ENCODE assay signal across 1 cellular context in the genomic region with DNA sequence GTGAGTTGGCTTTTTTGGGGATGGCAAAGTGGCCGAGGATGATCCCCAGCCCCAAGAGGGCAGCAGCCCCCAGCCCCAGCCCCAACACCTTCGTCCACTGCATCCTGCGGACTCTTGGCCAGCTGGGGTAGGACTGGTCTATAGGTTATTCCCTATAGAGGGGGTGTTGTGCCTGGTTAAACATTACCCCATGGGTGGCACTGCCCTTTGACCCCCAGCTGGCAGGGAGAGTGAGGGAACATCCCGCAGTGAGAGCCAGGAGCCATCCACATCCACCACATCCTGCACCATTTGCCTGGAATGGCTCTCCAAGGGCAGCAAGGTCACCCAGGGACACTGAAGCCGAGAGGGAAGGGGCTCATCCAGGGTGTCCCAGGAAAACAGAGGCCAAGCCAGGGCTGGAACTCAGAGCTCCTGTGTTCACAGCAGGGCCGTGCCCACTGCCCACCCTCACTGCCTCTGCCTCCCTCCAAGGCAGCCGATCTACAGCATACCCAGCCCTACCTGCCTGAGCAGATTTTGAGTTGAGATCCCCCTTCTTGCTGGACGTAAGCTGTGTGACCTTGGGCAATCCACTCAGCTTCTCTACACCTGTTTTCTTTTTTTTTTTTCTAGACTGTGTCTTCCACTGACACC.
TF ChIP-seq lines count a peak whose summit lies in the region.

A gene with protein sequence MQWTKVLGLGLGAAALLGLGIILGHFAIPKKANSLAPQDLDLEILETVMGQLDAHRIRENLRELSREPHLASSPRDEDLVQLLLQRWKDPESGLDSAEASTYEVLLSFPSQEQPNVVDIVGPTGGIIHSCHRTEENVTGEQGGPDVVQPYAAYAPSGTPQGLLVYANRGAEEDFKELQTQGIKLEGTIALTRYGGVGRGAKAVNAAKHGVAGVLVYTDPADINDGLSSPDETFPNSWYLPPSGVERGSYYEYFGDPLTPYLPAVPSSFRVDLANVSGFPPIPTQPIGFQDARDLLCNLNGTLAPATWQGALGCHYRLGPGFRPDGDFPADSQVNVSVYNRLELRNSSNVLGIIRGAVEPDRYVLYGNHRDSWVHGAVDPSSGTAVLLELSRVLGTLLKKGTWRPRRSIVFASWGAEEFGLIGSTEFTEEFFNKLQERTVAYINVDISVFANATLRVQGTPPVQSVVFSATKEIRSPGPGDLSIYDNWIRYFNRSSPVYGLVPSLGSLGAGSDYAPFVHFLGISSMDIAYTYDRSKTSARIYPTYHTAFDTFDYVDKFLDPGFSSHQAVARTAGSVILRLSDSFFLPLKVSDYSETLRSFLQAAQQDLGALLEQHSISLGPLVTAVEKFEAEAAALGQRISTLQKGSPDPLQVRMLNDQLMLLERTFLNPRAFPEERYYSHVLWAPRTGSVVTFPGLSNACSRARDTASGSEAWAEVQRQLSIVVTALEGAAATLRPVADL (minus strand): TSS at position 135 of the 636 bp plus-strand sequence. CDS start 32 bp downstream, at position 103.

TF ChIP-seq in HepG2, 621 proteins besides CTCF, POLR2A, EP300 and RAD21 (continues in another document):
- TF ChIP-seq, protein P1, sequence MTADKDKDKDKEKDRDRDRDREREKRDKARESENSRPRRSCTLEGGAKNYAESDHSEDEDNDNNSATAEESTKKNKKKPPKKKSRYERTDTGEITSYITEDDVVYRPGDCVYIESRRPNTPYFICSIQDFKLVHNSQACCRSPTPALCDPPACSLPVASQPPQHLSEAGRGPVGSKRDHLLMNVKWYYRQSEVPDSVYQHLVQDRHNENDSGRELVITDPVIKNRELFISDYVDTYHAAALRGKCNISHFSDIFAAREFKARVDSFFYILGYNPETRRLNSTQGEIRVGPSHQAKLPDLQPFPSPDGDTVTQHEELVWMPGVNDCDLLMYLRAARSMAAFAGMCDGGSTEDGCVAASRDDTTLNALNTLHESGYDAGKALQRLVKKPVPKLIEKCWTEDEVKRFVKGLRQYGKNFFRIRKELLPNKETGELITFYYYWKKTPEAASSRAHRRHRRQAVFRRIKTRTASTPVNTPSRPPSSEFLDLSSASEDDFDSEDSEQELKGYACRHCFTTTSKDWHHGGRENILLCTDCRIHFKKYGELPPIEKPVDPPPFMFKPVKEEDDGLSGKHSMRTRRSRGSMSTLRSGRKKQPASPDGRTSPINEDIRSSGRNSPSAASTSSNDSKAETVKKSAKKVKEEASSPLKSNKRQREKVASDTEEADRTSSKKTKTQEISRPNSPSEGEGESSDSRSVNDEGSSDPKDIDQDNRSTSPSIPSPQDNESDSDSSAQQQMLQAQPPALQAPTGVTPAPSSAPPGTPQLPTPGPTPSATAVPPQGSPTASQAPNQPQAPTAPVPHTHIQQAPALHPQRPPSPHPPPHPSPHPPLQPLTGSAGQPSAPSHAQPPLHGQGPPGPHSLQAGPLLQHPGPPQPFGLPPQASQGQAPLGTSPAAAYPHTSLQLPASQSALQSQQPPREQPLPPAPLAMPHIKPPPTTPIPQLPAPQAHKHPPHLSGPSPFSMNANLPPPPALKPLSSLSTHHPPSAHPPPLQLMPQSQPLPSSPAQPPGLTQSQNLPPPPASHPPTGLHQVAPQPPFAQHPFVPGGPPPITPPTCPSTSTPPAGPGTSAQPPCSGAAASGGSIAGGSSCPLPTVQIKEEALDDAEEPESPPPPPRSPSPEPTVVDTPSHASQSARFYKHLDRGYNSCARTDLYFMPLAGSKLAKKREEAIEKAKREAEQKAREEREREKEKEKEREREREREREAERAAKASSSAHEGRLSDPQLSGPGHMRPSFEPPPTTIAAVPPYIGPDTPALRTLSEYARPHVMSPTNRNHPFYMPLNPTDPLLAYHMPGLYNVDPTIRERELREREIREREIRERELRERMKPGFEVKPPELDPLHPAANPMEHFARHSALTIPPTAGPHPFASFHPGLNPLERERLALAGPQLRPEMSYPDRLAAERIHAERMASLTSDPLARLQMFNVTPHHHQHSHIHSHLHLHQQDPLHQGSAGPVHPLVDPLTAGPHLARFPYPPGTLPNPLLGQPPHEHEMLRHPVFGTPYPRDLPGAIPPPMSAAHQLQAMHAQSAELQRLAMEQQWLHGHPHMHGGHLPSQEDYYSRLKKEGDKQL (CRISPR knock-in tag; IDR thresholded peaks at IDR 0.05; ENCODE audit: low read depth): no peak
- no peak for TF ChIP-seq SOX13 (IDR thresholded peaks at IDR 0.05)
- TF ChIP-seq SOX13 (CRISPR knock-in tag; conservative IDR thresholded peaks at IDR 0.05 in 1 of 2, IDR thresholded peaks at IDR 0.05 in 1 of 2): peak in 1 of 2 experiments; percentile 21; a peak in 1 of 4 replicates
- TF ChIP-seq FOXM1 (CRISPR knock-in tag; IDR thresholded peaks at IDR 0.05): no peak
- no peak for TF ChIP-seq NAIF1 (CRISPR knock-in tag; IDR thresholded peaks at IDR 0.05; ENCODE audit: borderline replicate concordance)
- TF ChIP-seq MTA1 (CRISPR knock-in tag; IDR thresholded peaks at IDR 0.05; ENCODE audit: borderline replicate concordance): peak; percentile 41; the same call in 1 of the 2 replicates
- TF ChIP-seq RXRA (CRISPR knock-in tag; IDR thresholded peaks at IDR 0.05): peak; percentile 85
- TF ChIP-seq ZBTB7A (CRISPR knock-in tag; IDR thresholded peaks at IDR 0.05): peak; percentile 40; the same call in 1 of the 2 replicates
- peak; percentile 37; the same call in 1 of the 2 replicates for TF ChIP-seq ZNF768 (CRISPR knock-in tag; IDR thresholded peaks at IDR 0.05)
- peak; percentile 78 for TF ChIP-seq ESRRA (CRISPR knock-in tag; IDR thresholded peaks at IDR 0.05; ENCODE audit: low read depth)
- peak; percentile 60; the same call in 1 of the 2 replicates for TF ChIP-seq SP4 (CRISPR knock-in tag; IDR thresholded peaks at IDR 0.05)
- TF ChIP-seq POLR2AphosphoS5 (IDR thresholded peaks at IDR 0.05; ENCODE audit: low read depth, low read length): peak; percentile 58; the same call in 1 of the 2 replicates
- no peak for TF ChIP-seq ZNF3 (CRISPR knock-in tag; IDR thresholded peaks at IDR 0.05)
- peak; percentile 89 for TF ChIP-seq NR2C2 (CRISPR knock-in tag; IDR thresholded peaks at IDR 0.05; ENCODE audit: borderline replicate concordance)
- no peak for TF ChIP-seq FOXO1 (CRISPR knock-in tag; IDR thresholded peaks at IDR 0.05)
- TF ChIP-seq, protein P2, sequence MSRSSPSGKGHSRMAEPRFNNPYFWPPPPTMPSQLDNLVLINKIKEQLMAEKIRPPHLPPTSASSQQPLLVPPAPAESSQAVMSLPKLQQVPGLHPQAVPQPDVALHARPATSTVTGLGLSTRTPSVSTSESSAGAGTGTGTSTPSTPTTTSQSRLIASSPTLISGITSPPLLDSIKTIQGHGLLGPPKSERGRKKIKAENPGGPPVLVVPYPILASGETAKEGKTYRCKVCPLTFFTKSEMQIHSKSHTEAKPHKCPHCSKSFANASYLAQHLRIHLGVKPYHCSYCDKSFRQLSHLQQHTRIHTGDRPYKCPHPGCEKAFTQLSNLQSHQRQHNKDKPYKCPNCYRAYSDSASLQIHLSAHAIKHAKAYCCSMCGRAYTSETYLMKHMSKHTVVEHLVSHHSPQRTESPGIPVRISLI (CRISPR knock-in tag; IDR thresholded peaks at IDR 0.05; ENCODE audit: borderline replicate concordance): peak; percentile 44; the same call in 1 of the 2 replicates
- no peak for TF ChIP-seq SOX6 (IDR thresholded peaks at IDR 0.05)
- peak; percentile 43; the same call in 1 of the 2 replicates for TF ChIP-seq SOX6 (CRISPR knock-in tag; IDR thresholded peaks at IDR 0.05)
- no peak for TF ChIP-seq RARG (CRISPR knock-in tag; IDR thresholded peaks at IDR 0.05; ENCODE audit: low read depth)
- TF ChIP-seq BCL6 (CRISPR knock-in tag; IDR thresholded peaks at IDR 0.05): no peak
- TF ChIP-seq ZNF678 (CRISPR knock-in tag; IDR thresholded peaks at IDR 0.05): no peak
- TF ChIP-seq, protein P3, sequence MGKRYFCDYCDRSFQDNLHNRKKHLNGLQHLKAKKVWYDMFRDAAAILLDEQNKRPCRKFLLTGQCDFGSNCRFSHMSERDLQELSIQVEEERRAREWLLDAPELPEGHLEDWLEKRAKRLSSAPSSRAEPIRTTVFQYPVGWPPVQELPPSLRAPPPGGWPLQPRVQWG (CRISPR knock-in tag; IDR thresholded peaks at IDR 0.05; ENCODE audit: borderline replicate concordance, low read depth): no peak
- TF ChIP-seq TEAD3 (CRISPR knock-in tag; optimal IDR thresholded peaks at IDR 0.05; ENCODE audit: borderline replicate concordance): peak; percentile 56
- TF ChIP-seq RBM39 (IDR thresholded peaks at IDR 0.05; ENCODE audit: low read depth, low read length, poor library complexity, severe bottlenecking): no peak
- TF ChIP-seq ZNF709 (CRISPR knock-in tag; IDR thresholded peaks at IDR 0.05): no peak
- TF ChIP-seq, protein P4, sequence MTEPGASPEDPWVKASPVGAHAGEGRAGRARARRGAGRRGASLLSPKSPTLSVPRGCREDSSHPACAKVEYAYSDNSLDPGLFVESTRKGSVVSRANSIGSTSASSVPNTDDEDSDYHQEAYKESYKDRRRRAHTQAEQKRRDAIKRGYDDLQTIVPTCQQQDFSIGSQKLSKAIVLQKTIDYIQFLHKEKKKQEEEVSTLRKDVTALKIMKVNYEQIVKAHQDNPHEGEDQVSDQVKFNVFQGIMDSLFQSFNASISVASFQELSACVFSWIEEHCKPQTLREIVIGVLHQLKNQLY (CRISPR knock-in tag; IDR thresholded peaks at IDR 0.05): no peak
- no peak for TF ChIP-seq PLRG1 (conservative IDR thresholded peaks at IDR 0.05)
- no peak for TF ChIP-seq DNMT1 (CRISPR knock-in tag; IDR thresholded peaks at IDR 0.05)
- TF ChIP-seq RFXAP (CRISPR knock-in tag; IDR thresholded peaks at IDR 0.05; ENCODE audit: borderline replicate concordance): peak; percentile 7; the same call in 1 of the 2 replicates
- TF ChIP-seq PPARG (CRISPR knock-in tag; conservative IDR thresholded peaks at IDR 0.05): no peak
- no peak for TF ChIP-seq LCORL (IDR thresholded peaks at IDR 0.05)
- TF ChIP-seq LCORL (CRISPR knock-in tag; IDR thresholded peaks at IDR 0.05): no peak; the same call in 1 of the 2 replicates
- TF ChIP-seq, protein P5, sequence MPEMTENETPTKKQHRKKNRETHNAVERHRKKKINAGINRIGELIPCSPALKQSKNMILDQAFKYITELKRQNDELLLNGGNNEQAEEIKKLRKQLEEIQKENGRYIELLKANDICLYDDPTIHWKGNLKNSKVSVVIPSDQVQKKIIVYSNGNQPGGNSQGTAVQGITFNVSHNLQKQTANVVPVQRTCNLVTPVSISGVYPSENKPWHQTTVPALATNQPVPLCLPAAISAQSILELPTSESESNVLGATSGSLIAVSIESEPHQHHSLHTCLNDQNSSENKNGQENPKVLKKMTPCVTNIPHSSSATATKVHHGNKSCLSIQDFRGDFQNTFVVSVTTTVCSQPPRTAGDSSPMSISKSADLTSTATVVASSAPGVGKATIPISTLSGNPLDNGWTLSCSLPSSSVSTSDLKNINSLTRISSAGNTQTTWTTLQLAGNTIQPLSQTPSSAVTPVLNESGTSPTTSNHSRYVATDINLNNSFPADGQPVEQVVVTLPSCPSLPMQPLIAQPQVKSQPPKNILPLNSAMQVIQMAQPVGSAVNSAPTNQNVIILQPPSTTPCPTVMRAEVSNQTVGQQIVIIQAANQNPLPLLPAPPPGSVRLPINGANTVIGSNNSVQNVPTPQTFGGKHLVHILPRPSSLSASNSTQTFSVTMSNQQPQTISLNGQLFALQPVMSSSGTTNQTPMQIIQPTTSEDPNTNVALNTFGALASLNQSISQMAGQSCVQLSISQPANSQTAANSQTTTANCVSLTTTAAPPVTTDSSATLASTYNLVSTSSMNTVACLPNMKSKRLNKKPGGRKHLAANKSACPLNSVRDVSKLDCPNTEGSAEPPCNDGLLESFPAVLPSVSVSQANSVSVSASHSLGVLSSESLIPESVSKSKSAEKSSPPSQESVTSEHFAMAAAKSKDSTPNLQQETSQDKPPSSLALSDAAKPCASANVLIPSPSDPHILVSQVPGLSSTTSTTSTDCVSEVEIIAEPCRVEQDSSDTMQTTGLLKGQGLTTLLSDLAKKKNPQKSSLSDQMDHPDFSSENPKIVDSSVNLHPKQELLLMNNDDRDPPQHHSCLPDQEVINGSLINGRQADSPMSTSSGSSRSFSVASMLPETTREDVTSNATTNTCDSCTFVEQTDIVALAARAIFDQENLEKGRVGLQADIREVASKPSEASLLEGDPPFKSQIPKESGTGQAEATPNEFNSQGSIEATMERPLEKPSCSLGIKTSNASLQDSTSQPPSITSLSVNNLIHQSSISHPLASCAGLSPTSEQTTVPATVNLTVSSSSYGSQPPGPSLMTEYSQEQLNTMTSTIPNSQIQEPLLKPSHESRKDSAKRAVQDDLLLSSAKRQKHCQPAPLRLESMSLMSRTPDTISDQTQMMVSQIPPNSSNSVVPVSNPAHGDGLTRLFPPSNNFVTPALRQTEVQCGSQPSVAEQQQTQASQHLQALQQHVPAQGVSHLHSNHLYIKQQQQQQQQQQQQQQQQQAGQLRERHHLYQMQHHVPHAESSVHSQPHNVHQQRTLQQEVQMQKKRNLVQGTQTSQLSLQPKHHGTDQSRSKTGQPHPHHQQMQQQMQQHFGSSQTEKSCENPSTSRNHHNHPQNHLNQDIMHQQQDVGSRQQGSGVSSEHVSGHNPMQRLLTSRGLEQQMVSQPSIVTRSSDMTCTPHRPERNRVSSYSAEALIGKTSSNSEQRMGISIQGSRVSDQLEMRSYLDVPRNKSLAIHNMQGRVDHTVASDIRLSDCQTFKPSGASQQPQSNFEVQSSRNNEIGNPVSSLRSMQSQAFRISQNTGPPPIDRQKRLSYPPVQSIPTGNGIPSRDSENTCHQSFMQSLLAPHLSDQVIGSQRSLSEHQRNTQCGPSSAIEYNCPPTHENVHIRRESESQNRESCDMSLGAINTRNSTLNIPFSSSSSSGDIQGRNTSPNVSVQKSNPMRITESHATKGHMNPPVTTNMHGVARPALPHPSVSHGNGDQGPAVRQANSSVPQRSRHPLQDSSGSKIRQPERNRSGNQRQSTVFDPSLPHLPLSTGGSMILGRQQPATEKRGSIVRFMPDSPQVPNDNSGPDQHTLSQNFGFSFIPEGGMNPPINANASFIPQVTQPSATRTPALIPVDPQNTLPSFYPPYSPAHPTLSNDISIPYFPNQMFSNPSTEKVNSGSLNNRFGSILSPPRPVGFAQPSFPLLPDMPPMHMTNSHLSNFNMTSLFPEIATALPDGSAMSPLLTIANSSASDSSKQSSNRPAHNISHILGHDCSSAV (CRISPR knock-in tag; IDR thresholded peaks at IDR 0.05; ENCODE audit: borderline replicate concordance): no peak
- peak; percentile 59; the same call in 1 of the 2 replicates for TF ChIP-seq MEIS1 (CRISPR knock-in tag; IDR thresholded peaks at IDR 0.05; ENCODE audit: borderline replicate concordance)
- peak; percentile 71 for TF ChIP-seq HNF4G (IDR thresholded peaks at IDR 0.05; ENCODE audit: borderline replicate concordance, low read depth, low read length)
- no peak for TF ChIP-seq HNF4G (CRISPR knock-in tag; IDR thresholded peaks at IDR 0.05; ENCODE audit: borderline replicate concordance, low read depth)
- TF ChIP-seq, protein P6, sequence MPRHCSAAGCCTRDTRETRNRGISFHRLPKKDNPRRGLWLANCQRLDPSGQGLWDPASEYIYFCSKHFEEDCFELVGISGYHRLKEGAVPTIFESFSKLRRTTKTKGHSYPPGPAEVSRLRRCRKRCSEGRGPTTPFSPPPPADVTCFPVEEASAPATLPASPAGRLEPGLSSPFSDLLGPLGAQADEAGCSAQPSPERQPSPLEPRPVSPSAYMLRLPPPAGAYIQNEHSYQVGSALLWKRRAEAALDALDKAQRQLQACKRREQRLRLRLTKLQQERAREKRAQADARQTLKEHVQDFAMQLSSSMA (CRISPR knock-in tag; IDR thresholded peaks at IDR 0.05): no peak
